19 cellular contexts compared by ENCODE assay signal in genomic region chr13:77580748-77581147, GRCh38. TPM values are rescaled to one million over a fixed set of nuclear protein-coding genes. Genes with fewer than 3 reads are reported as not detected.
"Had no signal": no experiment of that assay in that cellular context is flagged by ENCODE, and none has a peak within 500 bp of the region (broad histone marks: within the 10 kb centered on the region; RNA-seq: fewer than 3 reads in every experiment).

No MANE protein-coding gene starts in this region.

- H3K27ac Mint-ChIP-seq: activated naive CD4-positive, alpha-beta T cell treated with anti-CD3 and anti-CD28 coated beads, Interleukin-2, amount 50 U/mL, for 72 hours; activated T-cell treated with anti-CD3 and anti-CD28 coated beads, Interleukin-2, amount 50 U/mL, for 72 hours; dendritic cell treated with granulocyte-macrophage colony-stimulating factor and Interleukin-4, amounts not matched to agents 40 ng/mL and 50 ng/mL, for 4 days; memory B cell; naive thymus-derived CD4-positive, alpha-beta T cell; stimulated activated effector memory CD8-positive, alpha-beta T cell treated with anti-CD3 and anti-CD28 coated beads, Interleukin-12 subunit alpha, Interleukin-12 subunit beta, amount 100 ng/mL, for 72 hours had no signal

- H3K27me3 Mint-ChIP-seq: dendritic cell treated with granulocyte-macrophage colony-stimulating factor and Interleukin-4, amounts not matched to agents 40 ng/mL and 50 ng/mL, for 4 days had no signal

- DNase-seq: activated CD4-positive, alpha-beta T cell treated with anti-CD3 and anti-CD28 coated beads, Interleukin-2, amount 50 U/mL, for 4 hours; activated gamma-delta T cell; activated T-cell treated with anti-CD3 and anti-CD28 coated beads, Interleukin-2, amount 50 U/mL, for 72 hours; adrenal gland; effector memory CD4-positive, alpha-beta T cell; esophagus squamous epithelium; heart right ventricle; left ventricle myocardium superior; naive thymus-derived CD4-positive, alpha-beta T cell; right lobe of liver; stimulated activated CD4-positive, alpha-beta T cell treated with anti-CD3 and anti-CD28 coated beads, Interleukin-4, amount 100 ng/mL, for 1 hour; upper lobe of left lung had no signal

- H3K4me3 Mint-ChIP-seq: activated T-cell treated with anti-CD3 and anti-CD28 coated beads, Interleukin-2, amount 50 U/mL, for 72 hours; dendritic cell treated with granulocyte-macrophage colony-stimulating factor and Interleukin-4, amounts not matched to agents 40 ng/mL and 50 ng/mL, for 4 days; memory B cell; naive thymus-derived CD4-positive, alpha-beta T cell; stimulated activated effector memory CD8-positive, alpha-beta T cell treated with anti-CD3 and anti-CD28 coated beads, Interleukin-12 subunit alpha, Interleukin-12 subunit beta, amount 100 ng/mL, for 72 hours had no signal

- H3K9me3 Mint-ChIP-seq: activated naive CD4-positive, alpha-beta T cell treated with anti-CD3 and anti-CD28 coated beads, Interleukin-2, amount 50 U/mL, for 72 hours; activated T-cell treated with anti-CD3 and anti-CD28 coated beads, Interleukin-2, amount 50 U/mL, for 72 hours; dendritic cell treated with granulocyte-macrophage colony-stimulating factor and Interleukin-4, amounts not matched to agents 40 ng/mL and 50 ng/mL, for 4 days; memory B cell; stimulated activated effector memory CD8-positive, alpha-beta T cell treated with anti-CD3 and anti-CD28 coated beads, Interleukin-12 subunit alpha, Interleukin-12 subunit beta, amount 100 ng/mL, for 72 hours had no signal

- H3K4me1 Mint-ChIP-seq: memory B cell; stimulated activated effector memory CD8-positive, alpha-beta T cell treated with anti-CD3 and anti-CD28 coated beads, Interleukin-12 subunit alpha, Interleukin-12 subunit beta, amount 100 ng/mL, for 72 hours had no signal

- H3K36me3 Mint-ChIP-seq: activated naive CD4-positive, alpha-beta T cell treated with anti-CD3 and anti-CD28 coated beads, Interleukin-2, amount 50 U/mL, for 72 hours; memory B cell; naive thymus-derived CD4-positive, alpha-beta T cell; stimulated activated effector memory CD8-positive, alpha-beta T cell treated with anti-CD3 and anti-CD28 coated beads, Interleukin-12 subunit alpha, Interleukin-12 subunit beta, amount 100 ng/mL, for 72 hours had no signal

RNA-seq across cellular contexts. Expression of gene SCEL, which starts 45.2 kb away (rescaled TPM):
- total RNA-seq: activated CD8-positive, alpha-beta memory T cell treated with anti-CD3 and anti-CD28 coated beads for 36 hours; activated naive CD4-positive, alpha-beta T cell treated with anti-CD3 and anti-CD28 coated beads, Interleukin-2, amount 50 U/mL, for 72 hours; activated T-cell treated with anti-CD3 and anti-CD28 coated beads, Interleukin-2, amount 50 U/mL, for 72 hours; endothelial cell of umbilical vein; left ventricle myocardium superior; naive thymus-derived CD4-positive, alpha-beta T cell; osteocyte; right lobe of liver had no signal
- polyA plus RNA-seq: endothelial cell of umbilical vein; naive thymus-derived CD4-positive, alpha-beta T cell had no signal
